ENCODE assay signal across 11 cellular contexts in the genomic region with DNA sequence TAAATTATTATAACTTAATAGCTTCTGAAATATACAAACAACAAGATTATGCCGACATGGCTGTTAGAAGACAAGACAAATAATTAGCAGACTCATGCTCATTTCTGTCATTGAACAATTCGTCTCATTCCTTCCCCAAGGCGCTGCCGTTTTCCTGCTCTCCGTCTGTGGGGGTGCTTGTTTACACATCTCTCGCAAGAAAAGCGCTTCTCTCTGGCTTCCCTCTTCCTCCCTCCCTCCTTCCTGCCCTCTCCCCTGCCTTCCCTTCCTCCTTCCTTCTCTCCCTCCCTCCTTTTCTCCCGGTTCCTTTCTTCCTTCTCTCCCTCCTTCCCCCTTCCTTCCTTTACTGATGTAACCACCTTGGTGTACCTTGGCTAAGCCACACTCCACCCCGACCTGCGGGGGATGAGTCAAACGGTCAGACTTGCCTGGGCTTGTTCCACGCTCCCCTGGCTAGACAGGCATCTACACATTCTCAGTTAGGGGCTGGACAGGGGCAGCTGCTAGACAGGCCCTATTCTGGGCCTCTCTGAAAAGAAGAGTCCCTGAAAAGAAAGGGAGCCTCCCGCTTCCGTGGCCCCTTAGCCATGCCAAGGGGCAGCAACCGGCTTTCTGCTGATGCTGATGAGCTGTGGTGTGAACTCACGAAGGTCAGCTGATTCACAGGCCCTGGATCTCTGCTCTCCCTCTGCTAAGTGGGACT.
DNase-seq lines count a peak whose midpoint lies in the region; ATAC-seq and TF ChIP-seq lines count a peak whose summit lies in the region.
"Had no signal": no experiment of that assay in that cellular context is flagged by ENCODE, and none has a peak within 500 bp of the region (broad histone marks: within the 10 kb centered on the region; RNA-seq: fewer than 3 reads in every experiment).

No MANE protein-coding gene starts in this region.

- no peaks in the 10 kb centered on the region for H3K36me3 ChIP-seq in HEK293 (ENCODE audit: control insufficient read depth in 2 of 2, insufficient read depth in 1 of 2, low read length in 2 of 2)
- peaks cover 2% of the 10 kb centered on the region in 2 experiments for H3K36me3 ChIP-seq in trophoblast cell (ENCODE audit: control insufficient read depth in 1 of 2, insufficient read depth in 2 of 2, low read length in 2 of 2)
- H3K36me3 ChIP-seq in CD4-positive, alpha-beta memory T cell (ENCODE audit: insufficient read depth, low read length) = no peaks in the 10 kb centered on the region
- H3K36me3 ChIP-seq in transverse colon = no peaks in the 10 kb centered on the region
- H3K36me3 ChIP-seq: colonic mucosa had no signal

- POLR2A ChIA-PET in HEK293 (lab: Yijun Ruan, JAX) = no interaction called here
- POLR2A ChIA-PET in CD4-positive, alpha-beta memory T cell (lab: Charles Lee; ENCODE audit: partially characterized antibody) = no interaction called here

- DNase-seq in NCI-H69 (lab: John Stamatoyannopoulos, UW) (peak; percentile 88), foreskin keratinocyte (peak; percentile 28 to 57), trophoblast cell (peak; percentile 73 to 88), transverse colon (no peak), NCI-H2227 (lab: John Stamatoyannopoulos, UW; ENCODE audit: unreplicated experiment) (no peak)
- DNase-seq in CD4-positive, alpha-beta memory T cell = no peak
- DNase-seq: colonic mucosa; DND-41; stimulated activated naive CD4-positive, alpha-beta T cell treated with Interleukin-2 at 50 U/mL for 16 hours had no signal

- ATAC-seq in foreskin keratinocyte = peak; percentile 98
- ATAC-seq in GM18520 (IDR thresholded peaks at IDR 0.05; ENCODE audit: unreplicated experiment) = no peak

- H4K91ac ChIP-seq in trophoblast cell (ENCODE audit: low read depth, low read length) = peak overlapping the region; percentile 100

- H3K27me3 ChIP-seq in foreskin keratinocyte = no peaks in the 10 kb centered on the region
- H3K27me3 ChIP-seq in trophoblast cell (ENCODE audit: insufficient read depth, low read length) = no peaks in the 10 kb centered on the region
- H3K27me3 ChIP-seq in CD4-positive, alpha-beta memory T cell (ENCODE audit: insufficient read depth, low read length) = no peaks in the 10 kb centered on the region
- H3K27me3 ChIP-seq in transverse colon = no peaks in the 10 kb centered on the region
- H3K27me3 ChIP-seq: colonic mucosa had no signal

- intact Hi-C loops in CD4-positive, alpha-beta memory T cell (cut with micrococcal nuclease) = no loop called here
- intact Hi-C loops in transverse colon (cut with DNase I; ENCODE audit: low total_unique reads) = no loop called here

- peak overlapping the region; percentile 99 for H2BK5ac ChIP-seq in trophoblast cell (ENCODE audit: low read depth, low read length, poor library complexity)

- TF ChIP-seq CTCF in HEK293 (tag by site-specific recombination; IDR thresholded peaks at IDR 0.05) (no peak), foreskin keratinocyte (conservative IDR thresholded peaks at IDR 0.05) (no peak), transverse colon (IDR thresholded peaks at IDR 0.05) (no peak)

- no peak overlapping the region for H3K9ac ChIP-seq in trophoblast cell (ENCODE audit: low read length)

- H3K36me3 Mint-ChIP-seq in CD4-positive, alpha-beta memory T cell = no peaks in the 10 kb centered on the region

- no peaks in the 10 kb centered on the region for H3K9me3 Mint-ChIP-seq in CD4-positive, alpha-beta memory T cell

- H3K79me1 ChIP-seq in trophoblast cell (ENCODE audit: low read length) = peaks cover 25% of the 10 kb centered on the region

- H3K4ac ChIP-seq in trophoblast cell (ENCODE audit: low read depth, low read length) = peak overlapping the region; percentile 96

- TF ChIP-seq POLR2A in transverse colon (IDR thresholded peaks at IDR 0.05) = no peak

- peak overlapping the region; percentile 98 for H4K8ac ChIP-seq in trophoblast cell (ENCODE audit: low read depth, low read length)

- no peak overlapping the region for H3K4me3 Mint-ChIP-seq in CD4-positive, alpha-beta memory T cell

- H2AFZ ChIP-seq in trophoblast cell (ENCODE audit: insufficient read depth, low read length, poor library complexity) = peak overlapping the region; percentile 92

- CTCF ChIA-PET in HEK293 (lab: Yijun Ruan, JAX) = no interaction called here
- CTCF ChIA-PET in CD4-positive, alpha-beta memory T cell (lab: Charles Lee; ENCODE audit: partially characterized antibody) = no interaction called here

- in situ Hi-C loops in transverse colon (cut with MboI; ENCODE audit: low pct_ligation_motif_present in 1 of 4, low pct_unique_long_range_greater_than_20kb in 1 of 4, low sequenced_read_pairs in 3 of 4) = no loop called here

- no peak overlapping the region for H3K4me3 ChIP-seq in HEK293 (ENCODE audit: low read depth, low read length)
- H3K4me3 ChIP-seq in trophoblast cell (ENCODE audit: low read depth, low read length) = no peak overlapping the region
- no peak overlapping the region for H3K4me3 ChIP-seq in CD4-positive, alpha-beta memory T cell (ENCODE audit: low read length in 2 of 2)
- H3K4me3 ChIP-seq in transverse colon = no peak overlapping the region
- H3K4me3 ChIP-seq: colonic mucosa had no signal

- no peak overlapping the region for H3K4me2 ChIP-seq in trophoblast cell (ENCODE audit: low read length)

- no peaks in the 10 kb centered on the region for H3K4me1 Mint-ChIP-seq in CD4-positive, alpha-beta memory T cell

- H3K27ac ChIP-seq in HEK293 (ENCODE audit: extremely low read depth, low read depth, low read length) (no peak overlapping the region), foreskin keratinocyte (no peak overlapping the region), trophoblast cell (ENCODE audit: low read depth, low read length) (peak overlapping the region; percentile 96), transverse colon (no peak overlapping the region)
- no peak overlapping the region for H3K27ac ChIP-seq in CD4-positive, alpha-beta memory T cell (ENCODE audit: low read depth, low read length)
- H3K27ac ChIP-seq: colonic mucosa had no signal

- H3K79me2 ChIP-seq in trophoblast cell (ENCODE audit: control insufficient read depth, insufficient read depth, low read length, poor library complexity) = peaks cover 9% of the 10 kb centered on the region

- H2BK120ac ChIP-seq in trophoblast cell (ENCODE audit: insufficient read depth, low read length, poor library complexity) = peak overlapping the region; percentile 100

- H3K23ac ChIP-seq in trophoblast cell (ENCODE audit: low read length) = no peak overlapping the region

- H3K27me3 Mint-ChIP-seq in CD4-positive, alpha-beta memory T cell = no peaks in the 10 kb centered on the region

- peak overlapping the region; percentile 93 for H4K12ac ChIP-seq in trophoblast cell (ENCODE audit: low read depth, low read length)

- no peak overlapping the region for H3K27ac Mint-ChIP-seq in CD4-positive, alpha-beta memory T cell

- peak overlapping the region; percentile 100 for H2AK5ac ChIP-seq in trophoblast cell (ENCODE audit: low read length)

- WGBS in trophoblast cell (ENCODE audit: extremely low coverage, insufficient coverage, insufficient read length) = no CpG with 5 or more reads among the region's 16 CpGs
- 27 to 55% methylated on average over 2 to 16 of the region's 16 CpGs for WGBS in transverse colon (ENCODE audit: low coverage in 1 of 2), 2 donors

- H2BK12ac ChIP-seq in trophoblast cell (ENCODE audit: low read length) = peak overlapping the region; percentile 100

- no peak for TF ChIP-seq EP300 in transverse colon (IDR thresholded peaks at IDR 0.05; ENCODE audit: low read depth)

- H3K18ac ChIP-seq in trophoblast cell (ENCODE audit: low read length) = peak overlapping the region; percentile 99

- peak overlapping the region; percentile 100 for H3K14ac ChIP-seq in trophoblast cell (ENCODE audit: low read length)

- H3K4me1 ChIP-seq in HEK293 (ENCODE audit: control insufficient read depth, insufficient read depth, low read length) = no peaks in the 10 kb centered on the region
- H3K4me1 ChIP-seq in foreskin keratinocyte = no peaks in the 10 kb centered on the region
- H3K4me1 ChIP-seq in trophoblast cell (ENCODE audit: control insufficient read depth in 1 of 2, insufficient read depth in 2 of 2, low read length in 2 of 2) = peaks cover 18 to 23% of the 10 kb centered on the region in 2 experiments
- no peaks in the 10 kb centered on the region for H3K4me1 ChIP-seq in CD4-positive, alpha-beta memory T cell (ENCODE audit: insufficient read depth, low read length)
- H3K4me1 ChIP-seq in transverse colon = peaks cover 0 to 4% (median 0%) of the 10 kb centered on the region in 4 donors
- H3K4me1 ChIP-seq: colonic mucosa had no signal

- no peaks in the 10 kb centered on the region for H3K9me3 ChIP-seq in HEK293 (ENCODE audit: control insufficient read depth, insufficient read depth, low read depth, low read length)
- no peaks in the 10 kb centered on the region for H3K9me3 ChIP-seq in trophoblast cell (ENCODE audit: insufficient read depth, low read depth, low read length)
- no peaks in the 10 kb centered on the region for H3K9me3 ChIP-seq in CD4-positive, alpha-beta memory T cell (ENCODE audit: control insufficient read depth in 1 of 2, low read length in 2 of 2)
- no peaks in the 10 kb centered on the region for H3K9me3 ChIP-seq in transverse colon
- H3K9me3 ChIP-seq: colonic mucosa had no signal

TF ChIP-seq in HEK293, 187 proteins besides CTCF, POLR2A, EP300 and RAD21 (continues in another document):
- TF ChIP-seq TRIM28 (IDR thresholded peaks at IDR 0.05; ENCODE audit: borderline replicate concordance, low read length) = 0 out of 2 replicates have a peak, but pooled peaks have one; percentile 15
- peak; percentile 65 for TF ChIP-seq ZNF366 (tag by site-specific recombination; conservative IDR thresholded peaks at IDR 0.05)
- no peak for TF ChIP-seq REPIN1 (tag by site-specific recombination; IDR thresholded peaks at IDR 0.05; ENCODE audit: low read depth)
- no peak for TF ChIP-seq ZNF112 (tag by site-specific recombination; IDR thresholded peaks at IDR 0.05)
- TF ChIP-seq ZNF398 (tag by site-specific recombination; IDR thresholded peaks at IDR 0.05) = peak; percentile 59
- TF ChIP-seq GLI2 (tag by site-specific recombination; IDR thresholded peaks at IDR 0.05; ENCODE audit: borderline replicate concordance, low read depth) = no peak
- peak; percentile 54; the same call in 1 of the 2 replicates for TF ChIP-seq ZBTB48 (tag by site-specific recombination; IDR thresholded peaks at IDR 0.05)

Comparison
In these comparisons a context has a peak if more than half of its experiments do, and no peak if none do; other contexts are left out.
1. DNase-seq: peak in NCI-H69 (single experiment), foreskin keratinocyte (2 of 2) and trophoblast cell (2 of 2); none in CD4-positive, alpha-beta memory T cell (0 of 5), transverse colon (single experiment) and NCI-H2227 (single experiment).